In genomic region chr7:584820-585219, GRCh38 we compare ENCODE assay signal across 17 cellular contexts.
A peak's percentile ranks its signal among the peaks of the same experiment; 100 is the strongest.
DNase-seq lines count a peak whose midpoint lies in the region; ATAC-seq and TF ChIP-seq lines count a peak whose summit lies in the region.
"Had no signal": no experiment of that assay in that cellular context is flagged by ENCODE, and none has a peak within 500 bp of the region (broad histone marks: within the 10 kb centered on the region; RNA-seq: fewer than 3 reads in every experiment).

No MANE protein-coding gene starts in this region.

- no peak for TF ChIP-seq CTCF in GM23338 (conservative IDR thresholded peaks at IDR 0.05; ENCODE audit: low read depth in 2 of 2)

- no peak overlapping the region for H2AFZ ChIP-seq in GM23338
- H2AFZ ChIP-seq: hepatocyte had no signal

- H3K27me3 Mint-ChIP-seq in T-helper 2 cell treated with Interferon-gamma antibody and Interleukin-4, amounts not matched to agents 5 μg/mL and 100 μg/mL, for 36 hours (ENCODE audit: low read depth): no peaks in the 10 kb centered on the region
- no peaks in the 10 kb centered on the region for H3K27me3 Mint-ChIP-seq in activated CD4-positive, alpha-beta memory T cell treated with anti-CD3 and anti-CD28 coated beads for 36 hours
- peaks cover 7% of the 10 kb centered on the region for H3K27me3 Mint-ChIP-seq in GM23338 (ENCODE audit: insufficient read depth, low read depth, poor library complexity)

- H3K4me3 Mint-ChIP-seq in T-helper 2 cell treated with Interferon-gamma antibody and Interleukin-4, amounts not matched to agents 5 μg/mL and 100 μg/mL, for 36 hours: peak overlapping the region; percentile 92
- H3K4me3 Mint-ChIP-seq in activated CD4-positive, alpha-beta memory T cell treated with anti-CD3 and anti-CD28 coated beads for 36 hours: peak overlapping the region; percentile 11
- H3K4me3 Mint-ChIP-seq in GM23338: no peak overlapping the region
- H3K4me3 Mint-ChIP-seq: dendritic cell treated with granulocyte-macrophage colony-stimulating factor and Interleukin-4, amounts not matched to agents 40 ng/mL and 50 ng/mL, for 4 days had no signal

- H3K36me3 Mint-ChIP-seq in T-helper 2 cell treated with Interferon-gamma antibody and Interleukin-4, amounts not matched to agents 5 μg/mL and 100 μg/mL, for 36 hours (ENCODE audit: low read depth): peaks cover 51% of the 10 kb centered on the region
- H3K36me3 Mint-ChIP-seq in activated CD4-positive, alpha-beta memory T cell treated with anti-CD3 and anti-CD28 coated beads for 36 hours: peaks cover 47% of the 10 kb centered on the region
- peaks cover 78% of the 10 kb centered on the region for H3K36me3 Mint-ChIP-seq in GM23338 (ENCODE audit: low read depth)

- peaks cover 35% of the 10 kb centered on the region for H3K9me3 ChIP-seq in BLaER1
- H3K9me3 ChIP-seq in effector memory CD4-positive, alpha-beta T cell (ENCODE audit: control insufficient read depth, low read length): no peaks in the 10 kb centered on the region
- H3K9me3 ChIP-seq: prostate gland, upper lobe of left lung had no signal

- H3K4me1 ChIP-seq in BLaER1 (peaks cover 72% of the 10 kb centered on the region), GM23338 (ENCODE audit: insufficient read depth) (no peaks in the 10 kb centered on the region)
- peaks cover 21% of the 10 kb centered on the region for H3K4me1 ChIP-seq in effector memory CD4-positive, alpha-beta T cell (ENCODE audit: control insufficient read depth, insufficient read depth, low read length, poor library complexity, severe bottlenecking)
- H3K4me1 ChIP-seq: prostate gland, upper lobe of left lung had no signal

- H4K20me1 ChIP-seq in BLaER1: no peaks in the 10 kb centered on the region
- H4K20me1 ChIP-seq in GM23338 (replicated peaks; ENCODE audit: insufficient read depth): no peaks in the 10 kb centered on the region

- no peak overlapping the region for H3K9ac ChIP-seq in BLaER1

- peak overlapping the region; percentile 98 for H3K27ac Mint-ChIP-seq in T-helper 2 cell treated with Interferon-gamma antibody and Interleukin-4, amounts not matched to agents 5 μg/mL and 100 μg/mL, for 36 hours
- peak overlapping the region; percentile 93 for H3K27ac Mint-ChIP-seq in activated CD4-positive, alpha-beta memory T cell treated with anti-CD3 and anti-CD28 coated beads for 36 hours
- H3K27ac Mint-ChIP-seq in GM23338: no peak overlapping the region
- H3K27ac Mint-ChIP-seq: dendritic cell treated with granulocyte-macrophage colony-stimulating factor and Interleukin-4, amounts not matched to agents 40 ng/mL and 50 ng/mL, for 4 days had no signal

- H3K9me3 Mint-ChIP-seq in T-helper 2 cell treated with Interferon-gamma antibody and Interleukin-4, amounts not matched to agents 5 μg/mL and 100 μg/mL, for 36 hours: peaks cover 24% of the 10 kb centered on the region
- peaks cover 19% of the 10 kb centered on the region for H3K9me3 Mint-ChIP-seq in activated CD4-positive, alpha-beta memory T cell treated with anti-CD3 and anti-CD28 coated beads for 36 hours
- H3K9me3 Mint-ChIP-seq in GM23338: peaks cover 23% of the 10 kb centered on the region

- DNase-seq in T-helper 2 cell treated with Interferon-gamma antibody and Interleukin-4, amounts not matched to agents 5 μg/mL and 100 μg/mL, for 36 hours (ENCODE audit: low spot score): no peak
- DNase-seq in T-helper 2 cell (no peak), GM23338 (ENCODE audit: low spot score) (no peak), AG08396 (ENCODE audit: low spot score) (no peak)
- DNase-seq in activated CD4-positive, alpha-beta memory T cell treated with anti-CD3 and anti-CD28 coated beads for 36 hours: no peak
- DNase-seq in effector memory CD4-positive, alpha-beta T cell: no peak
- DNase-seq: 8988T, NCI-H187, NCI-H345, upper lobe of left lung had no signal

- H3K9me2 ChIP-seq in GM23338 (ENCODE audit: insufficient read depth): no peaks in the 10 kb centered on the region

- H3K4me3 ChIP-seq in BLaER1 (no peak overlapping the region), GM23338 (no peak overlapping the region)
- peak overlapping the region; percentile 68 for H3K4me3 ChIP-seq in effector memory CD4-positive, alpha-beta T cell (ENCODE audit: insufficient read depth, low read depth, low read length, poor library complexity, severe bottlenecking)
- H3K4me3 ChIP-seq: hepatocyte, prostate gland, upper lobe of left lung had no signal

- H3K36me3 ChIP-seq in BLaER1 (peaks cover 23% of the 10 kb centered on the region), GM23338 (ENCODE audit: insufficient read depth) (no peaks in the 10 kb centered on the region)
- no peaks in the 10 kb centered on the region for H3K36me3 ChIP-seq in effector memory CD4-positive, alpha-beta T cell (ENCODE audit: control insufficient read depth, insufficient read depth, low read length)
- H3K36me3 ChIP-seq: prostate gland had no signal

- H3K27me3 ChIP-seq in BLaER1 (no peaks in the 10 kb centered on the region; the same call in 1 of the 2 replicates), GM23338 (ENCODE audit: insufficient read depth) (no peaks in the 10 kb centered on the region)
- no peaks in the 10 kb centered on the region for H3K27me3 ChIP-seq in effector memory CD4-positive, alpha-beta T cell (replicated peaks; ENCODE audit: control insufficient read depth, insufficient read depth, low read length, poor library complexity, severe bottlenecking)
- H3K27me3 ChIP-seq: hepatocyte, upper lobe of left lung had no signal

- H3K27ac ChIP-seq in BLaER1 (peak overlapping the region; percentile 4; the same call in 1 of the 2 replicates), GM23338 (ENCODE audit: low read depth) (no peak overlapping the region)
- H3K27ac ChIP-seq in effector memory CD4-positive, alpha-beta T cell (ENCODE audit: insufficient read depth, low read length, poor library complexity, severe bottlenecking): peak overlapping the region; percentile 82
- H3K27ac ChIP-seq: hepatocyte, prostate gland had no signal

- H3F3A ChIP-seq in GM23338 (replicated peaks; ENCODE audit: low read depth): no peaks in the 10 kb centered on the region

- peaks cover 31% of the 10 kb centered on the region for H3K4me1 Mint-ChIP-seq in T-helper 2 cell treated with Interferon-gamma antibody and Interleukin-4, amounts not matched to agents 5 μg/mL and 100 μg/mL, for 36 hours (ENCODE audit: low read depth)
- H3K4me1 Mint-ChIP-seq in activated CD4-positive, alpha-beta memory T cell treated with anti-CD3 and anti-CD28 coated beads for 36 hours (ENCODE audit: low read depth): peaks cover 38% of the 10 kb centered on the region
- H3K4me1 Mint-ChIP-seq in GM23338: no peaks in the 10 kb centered on the region

- CTCF ChIA-PET in activated CD4-positive, alpha-beta memory T cell treated with anti-CD3 and anti-CD28 coated beads for 36 hours (lab: Charles Lee): interaction anchor here (1.2 to 1.7 kb wide), 3 partner anchors 20 to 263 kb away, joined by 3 to 4 read pairs (median 3); no protein-coding TSS in a partner anchor

- intact Hi-C loops in activated CD4-positive, alpha-beta memory T cell treated with anti-CD3 and anti-CD28 coated beads for 36 hours (cut with micrococcal nuclease): loop anchor here (1.0 to 5.0 kb wide), 4 partner anchors 16 to 142 kb away; partner anchors contain the start of genes DNAAF5, PDGFA and PRKAR1B

- ATAC-seq in GM23338 (no peak), HG03039 (IDR thresholded peaks at IDR 0.05; ENCODE audit: unreplicated experiment) (no peak)
- ATAC-seq: HCT116, Panc1 had no signal

- POLR2A ChIA-PET in activated CD4-positive, alpha-beta memory T cell treated with anti-CD3 and anti-CD28 coated beads for 36 hours (lab: Charles Lee): interaction anchor here (0.7 to 3.7 kb wide), 5 partner anchors 10 to 33 kb away, joined by 3 to 69 read pairs (median 3); no protein-coding TSS in a partner anchor

- H3K4me2 ChIP-seq in BLaER1: peak overlapping the region; percentile 74
- H3K4me2 ChIP-seq in GM23338: no peak overlapping the region
- H3K4me2 ChIP-seq: hepatocyte had no signal

- no peaks in the 10 kb centered on the region for H3K79me2 ChIP-seq in GM23338 (replicated peaks; ENCODE audit: insufficient read depth)
- H3K79me2 ChIP-seq: hepatocyte had no signal

TF ChIP-seq in GM23338, 12 proteins besides CTCF, POLR2A, EP300 and RAD21 (continues in another document):
- TF ChIP-seq EZH2phosphoT487 (IDR thresholded peaks at IDR 0.05; ENCODE audit: unreplicated experiment): no peak
- TF ChIP-seq EZH2 (IDR thresholded peaks at IDR 0.05; ENCODE audit: low read depth, unreplicated experiment): no peak
- no peak for TF ChIP-seq STAT1 (IDR thresholded peaks at IDR 0.05; ENCODE audit: unreplicated experiment)
